ENCODE assay signal across 8 cellular contexts in genomic region chr2:101308432-101309210, GRCh38. TPM values are rescaled to one million over a fixed set of nuclear protein-coding genes. Genes with fewer than 3 reads are reported as not detected.
DNase-seq lines count a peak whose midpoint lies in the region; ATAC-seq, FAIRE-seq and TF ChIP-seq lines count a peak whose summit lies in the region.

A gene with protein sequence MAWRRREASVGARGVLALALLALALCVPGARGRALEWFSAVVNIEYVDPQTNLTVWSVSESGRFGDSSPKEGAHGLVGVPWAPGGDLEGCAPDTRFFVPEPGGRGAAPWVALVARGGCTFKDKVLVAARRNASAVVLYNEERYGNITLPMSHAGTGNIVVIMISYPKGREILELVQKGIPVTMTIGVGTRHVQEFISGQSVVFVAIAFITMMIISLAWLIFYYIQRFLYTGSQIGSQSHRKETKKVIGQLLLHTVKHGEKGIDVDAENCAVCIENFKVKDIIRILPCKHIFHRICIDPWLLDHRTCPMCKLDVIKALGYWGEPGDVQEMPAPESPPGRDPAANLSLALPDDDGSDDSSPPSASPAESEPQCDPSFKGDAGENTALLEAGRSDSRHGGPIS (minus strand): TSS chr2:101308701. CDS start chr2:101308588, 113 bp downstream.

- POLR2A ChIA-PET in H1 (lab: Charles Lee; ENCODE audit: partially characterized antibody) = interaction anchor here (0.6 to 1.4 kb wide), 9 partner anchors 9 to 748 kb away, joined by 3 to 5 read pairs (median 4); partner anchors contain the start of gene CNOT11

- H2BK20ac ChIP-seq in H1 (ENCODE audit: low read length) = no peak within 1 kb of the TSS

- no peak within 1 kb of the TSS for H3K27ac ChIP-seq in H1 (ENCODE audit: low read depth, low read length)

- peak within 1 kb of the TSS; percentile 67 for H3K56ac ChIP-seq in H1 (replicated peaks; ENCODE audit: insufficient read length, low read depth, low read length)

- TF ChIP-seq RAD21 in H1 (IDR thresholded peaks at IDR 0.05 in 1 of 2, conservative IDR thresholded peaks at IDR 0.05 in 1 of 2; ENCODE audit: low read depth in 2 of 2, low read length in 2 of 2) = peak in 1 of 2 experiments; percentile 1; a peak in 1 of 4 replicates

- peak within 1 kb of the TSS; percentile 94 for H4K8ac ChIP-seq in H1 (ENCODE audit: extremely low read depth, insufficient read depth, low read length)

- peak within 1 kb of the TSS; percentile 94 for H4K91ac ChIP-seq in H1 (replicated peaks; ENCODE audit: insufficient read length, low read length)

- peak within 1 kb of the TSS; percentile 88 for H3K4ac ChIP-seq in H1 (replicated peaks; ENCODE audit: insufficient read length, low read depth, low read length)

- peak; percentile 51 for ATAC-seq in GM21367 (IDR thresholded peaks at IDR 0.05; ENCODE audit: unreplicated experiment)

- H4K20me1 ChIP-seq in H1 (replicated peaks in 1 of 2; ENCODE audit: control insufficient read depth in 1 of 2, insufficient read depth in 2 of 2, low read length in 2 of 2) = peaks cover 18% of the 10 kb centered on the region in 2 experiments

- no peak within 1 kb of the TSS for H2BK15ac ChIP-seq in H1 (ENCODE audit: low read length)

- peak within 1 kb of the TSS; percentile 94 for H4K5ac ChIP-seq in H1 (ENCODE audit: insufficient read length, low read depth, low read length)

- H2BK5ac ChIP-seq in H1 (ENCODE audit: low read depth, low read length) = peak within 1 kb of the TSS; percentile 85; the same call in 1 of the 2 replicates

- peak in 1 of 2 experiments; percentile 63; a peak in 2 of 3 replicates for TF ChIP-seq POLR2A in H1 (IDR thresholded peaks at IDR 0.05; ENCODE audit: control extremely low read depth in 1 of 2, low read depth in 2 of 2, low read length in 2 of 2)

- TF ChIP-seq EP300 in H1 (IDR thresholded peaks at IDR 0.05; ENCODE audit: borderline replicate concordance in 1 of 2, low read depth in 2 of 2, low read length in 2 of 2) = no peak

- no peak within 1 kb of the TSS for H3K14ac ChIP-seq in H1 (ENCODE audit: insufficient read length)

- H2AFZ ChIP-seq in H1 (ENCODE audit: low read length) = peak within 1 kb of the TSS; percentile 96; the same call in 1 of the 2 replicates

- peaks cover 12% of the 10 kb centered on the region; the same call in 1 of the 2 replicates for H3K23me2 ChIP-seq in H1 (ENCODE audit: low read depth, low read length)

- peak within 1 kb of the TSS; percentile 56 to 80 (median 72) for H3K4me3 ChIP-seq in H1 (ENCODE audit: extremely low read depth in 1 of 4, insufficient read depth in 2 of 4, low read depth in 3 of 4, low read length in 4 of 4)

- no peaks in the 10 kb centered on the region for H3K9me3 ChIP-seq in H1 (ENCODE audit: insufficient read depth in 2 of 2, low read depth in 1 of 2, low read length in 1 of 2)

- 8% methylated on average over 67 of the region's 76 CpGs; no CpG with 5 or more reads in 1 of the 2 experiments for WGBS in H1 (ENCODE audit: extremely low coverage in 1 of 2, insufficient coverage in 1 of 2, insufficient read length in 1 of 2, insufficient replicate concordance in 2 of 2, low coverage in 1 of 2, low lambda C conversion rate in 2 of 2, missing lambda C conversion rate in 1 of 2), 2 experiments

- peaks cover 0 to 44% of the 10 kb centered on the region in 2 experiments; a peak in 2 of 4 replicates for H3K79me2 ChIP-seq in H1 (ENCODE audit: control insufficient read depth in 1 of 2, insufficient read depth in 2 of 2, low read length in 2 of 2)

- no peak within 1 kb of the TSS for H3K23ac ChIP-seq in H1 (ENCODE audit: insufficient read length)

- CTCF ChIA-PET in H1 (lab: Charles Lee; ENCODE audit: partially characterized antibody) = interaction anchor here (0.6 to 3.0 kb wide), 3 partner anchors 10 to 587 kb away, joined by 3 to 7 read pairs (median 4); partner anchors contain the start of gene CREG2

- peaks cover 4% of the 10 kb centered on the region; the same call in 1 of the 2 replicates for H3K79me1 ChIP-seq in H1 (ENCODE audit: low read depth, low read length)

- peak; percentile 85 for DNase-seq in COR-L47 (lab: John Stamatoyannopoulos, UW)
- peak; percentile 99 for DNase-seq in HTR-8/SVneo (ENCODE audit: insufficient read length, low spot score)
- peak; percentile 99 for DNase-seq in NOMO-1 treated with DMSO at 0.1 percent for 48 hours (lab: John Stamatoyannopoulos, UW; ENCODE audit: unreplicated experiment)
- DNase-seq in activated CD8-positive, alpha-beta memory T cell treated with anti-CD3 and anti-CD28 coated beads for 4 hours (ENCODE audit: low read depth in 2 of 2) = peak; percentile 82 to 85
- DNase-seq in H1 (ENCODE audit: low read depth in 1 of 2, low spot score in 2 of 2) = peak; percentile 65 to 95
- DNase-seq in mesenteric fat pad (ENCODE audit: low spot score) = peak; percentile 99
- peak; percentile 88 for DNase-seq in stimulated activated CD8-positive, alpha-beta memory T cell treated with anti-CD3 and anti-CD28 coated beads, Interleukin-15, amount 100 ng/mL, for 24 hours (ENCODE audit: low read depth)

- peaks cover 0 to 5% (median 0%) of the 10 kb centered on the region in 4 experiments; a peak in 1 of 8 replicates for H3K36me3 ChIP-seq in H1 (ENCODE audit: control insufficient read depth in 2 of 4, insufficient read depth in 4 of 4, low read length in 3 of 4)

- H3K4me1 ChIP-seq in H1 (replicated peaks in 1 of 4; ENCODE audit: control insufficient read depth in 3 of 4, insufficient read depth in 4 of 4, low read length in 3 of 4) = peaks cover 3 to 14% (median 5%) of the 10 kb centered on the region in 4 experiments

- H3K4me2 ChIP-seq in H1 (ENCODE audit: insufficient read depth in 1 of 2, low read depth in 2 of 2, low read length in 2 of 2) = peak within 1 kb of the TSS; percentile 81 to 98

- H2BK12ac ChIP-seq in H1 (ENCODE audit: low read depth, low read length) = peak within 1 kb of the TSS; percentile 92

- no peak within 1 kb of the TSS for H2AK5ac ChIP-seq in H1 (ENCODE audit: low read depth, low read length)

- peak within 1 kb of the TSS; percentile 69 for H2BK120ac ChIP-seq in H1 (replicated peaks; ENCODE audit: low read depth, low read length)

- H3K9ac ChIP-seq in H1 (replicated peaks in 1 of 4; ENCODE audit: extremely low read depth in 1 of 4, low read depth in 3 of 4, low read length in 3 of 4) = peak within 1 kb of the TSS; percentile 59 to 71 (median 61)

- no peak for TF ChIP-seq CTCF in H1 (IDR thresholded peaks at IDR 0.05; ENCODE audit: control extremely low read depth in 1 of 3, insufficient read depth in 1 of 3, low read depth in 1 of 3, low read length in 3 of 3)

- FAIRE-seq in HTR-8/SVneo (lab: Jason Lieb, UNC) (peak; percentile 87), H1 (lab: Jason Lieb, UNC) (no peak)

- H3K27me3 ChIP-seq in H1 (replicated peaks in 1 of 4; ENCODE audit: control insufficient read depth in 3 of 4, extremely low read depth in 1 of 4, insufficient read depth in 3 of 4, low read length in 3 of 4) = peaks cover 0 to 9% (median 0%) of the 10 kb centered on the region in 4 experiments; a peak in 3 of 7 replicates

- peak within 1 kb of the TSS; percentile 93 for H3K18ac ChIP-seq in H1 (ENCODE audit: extremely low read depth, low read length)

TF ChIP-seq in H1, 55 proteins besides CTCF, POLR2A, EP300 and RAD21 (continues in another document):
- TF ChIP-seq SP1 (IDR thresholded peaks at IDR 0.05; ENCODE audit: low read depth, low read length) = no peak
- no peak for TF ChIP-seq CHD1 (IDR thresholded peaks at IDR 0.05; ENCODE audit: low read depth, low read length)
- peak; percentile 42; the same call in 1 of the 2 replicates for TF ChIP-seq KDM1A (IDR thresholded peaks at IDR 0.05; ENCODE audit: borderline replicate concordance, low read length)
- no peak for TF ChIP-seq YY1 (IDR thresholded peaks at IDR 0.05; ENCODE audit: low read depth, low read length)
- no peak for TF ChIP-seq JUN (IDR thresholded peaks at IDR 0.05; ENCODE audit: low read depth, low read length)
- no peak for TF ChIP-seq HDAC6 (IDR thresholded peaks at IDR 0.05; ENCODE audit: low read depth, low read length)
- TF ChIP-seq FOSL1 (IDR thresholded peaks at IDR 0.05; ENCODE audit: insufficient read depth, low read depth, low read length) = no peak
- TF ChIP-seq E2F6 (IDR thresholded peaks at IDR 0.05) = no peak; the same call in 1 of the 2 replicates
- TF ChIP-seq TAF1 (IDR thresholded peaks at IDR 0.05; ENCODE audit: low read depth, low read length) = peak; percentile 54
- no peak; the same call in 1 of the 2 replicates for TF ChIP-seq EGR1 (IDR thresholded peaks at IDR 0.05; ENCODE audit: borderline replicate concordance, low read depth, low read length)
- no peak; the same call in 1 of the 2 replicates for TF ChIP-seq SP4 (IDR thresholded peaks at IDR 0.05; ENCODE audit: low read length)
- TF ChIP-seq SIN3A (conservative IDR thresholded peaks at IDR 0.05 in 1 of 2, IDR thresholded peaks at IDR 0.05 in 1 of 2; ENCODE audit: low read depth in 1 of 2, low read length in 2 of 2) = 0 out of 4 replicates have a peak, but pooled peaks of 1 of the 2 experiments have one; percentile 19
- no peak for TF ChIP-seq EZH2 (IDR thresholded peaks at IDR 0.05; ENCODE audit: low read depth, low read length, severe bottlenecking)
- TF ChIP-seq BRCA1 (IDR thresholded peaks at IDR 0.05; ENCODE audit: low read depth, low read length) = no peak
- no peak for TF ChIP-seq RFX5 (IDR thresholded peaks at IDR 0.05; ENCODE audit: borderline replicate concordance, low read depth, low read length)
- TF ChIP-seq BACH1 (IDR thresholded peaks at IDR 0.05; ENCODE audit: low read length) = peak; percentile 28; the same call in 1 of the 2 replicates
- TF ChIP-seq SIRT6 (IDR thresholded peaks at IDR 0.05; ENCODE audit: low read length) = no peak
- TF ChIP-seq HDAC2 (IDR thresholded peaks at IDR 0.05; ENCODE audit: borderline replicate concordance in 1 of 2, low read depth in 2 of 2, low read length in 2 of 2) = peak in 1 of 2 experiments; percentile 96; a peak in 1 of 4 replicates

RNA-seq across cellular contexts. Expression of the gene that starts here (rescaled TPM):
- total RNA-seq in H1 (2021; fragmentation: NEBNext Ultra II Directional; extraction: Animal tissue kit (Norgen Biotek cat#: 25700)) = 21.9 and 28.2 TPM in 2 replicates
- polyA plus RNA-seq in H1 (2011; rRNA removed) = 13.2 and 16.6 TPM in 2 replicates
- polyA plus RNA-seq in H1 (2011; cell fraction: cytosol; rRNA removed) = 19.0 TPM
- polyA plus RNA-seq in H1 (2011; cell fraction: nucleus; rRNA removed) = 18.3 TPM
- polyA plus RNA-seq in H1 (2012, experiment 1 of 2) = 13.8 to 21.3 TPM (median 15.7 TPM) in 4 replicates
- 6.7 TPM for polyA plus RNA-seq in H1 (2012, experiment 2 of 2)
- 26.4 TPM for polyA plus RNA-seq in H1 (2013, experiment 1 of 2)
- 24.0 TPM for polyA plus RNA-seq in H1 (2013, experiment 2 of 2)
- 13.8 and 17.6 TPM in 2 replicates for polyA minus RNA-seq in H1 (2011; rRNA and poly(A)+ RNA removed)
- polyA minus RNA-seq in H1 (2011; cell fraction: cytosol; rRNA and poly(A)+ RNA removed) = 13.9 TPM
- polyA minus RNA-seq in H1 (2011; cell fraction: nucleus; rRNA and poly(A)+ RNA removed) = 27.4 TPM
- 105 TPM for total RNA-seq in mesenteric fat pad
